In genomic region chr1:234570336-234570735, GRCh38 we compare ENCODE assay signal across 19 cellular contexts.
"Had no signal": no experiment of that assay in that cellular context is flagged by ENCODE, and none has a peak within 500 bp of the region (broad histone marks: within the 10 kb centered on the region; RNA-seq: fewer than 3 reads in every experiment).

No MANE protein-coding gene starts in this region.

- H3K27ac ChIP-seq: brain microvascular endothelial cell, colonic mucosa, foreskin keratinocyte, left lung, psoas muscle, right lobe of liver, suprapubic skin, transverse colon, vagina had no signal

- H3K27me3 Mint-ChIP-seq: activated T-cell treated with anti-CD3 and anti-CD28 coated beads, Interleukin-2, amount 50 U/mL, for 24 hours; stimulated activated naive CD8-positive, alpha-beta T cell treated with anti-CD3 and anti-CD28 coated beads, Interleukin-15, amount 100 ng/mL, for 72 hours had no signal

- H3K9me3 Mint-ChIP-seq: stimulated activated naive CD8-positive, alpha-beta T cell treated with anti-CD3 and anti-CD28 coated beads, Interleukin-15, amount 100 ng/mL, for 72 hours had no signal

- H3K4me3 Mint-ChIP-seq: activated T-cell treated with anti-CD3 and anti-CD28 coated beads, Interleukin-2, amount 50 U/mL, for 24 hours; endodermal cell; stimulated activated naive CD8-positive, alpha-beta T cell treated with anti-CD3 and anti-CD28 coated beads, Interleukin-15, amount 100 ng/mL, for 72 hours had no signal

- H3K27me3 ChIP-seq: brain microvascular endothelial cell, colonic mucosa, foreskin keratinocyte, left lung, right lobe of liver, suprapubic skin, transverse colon, vagina had no signal

- H3K4me1 Mint-ChIP-seq: endodermal cell; stimulated activated naive CD8-positive, alpha-beta T cell treated with anti-CD3 and anti-CD28 coated beads, Interleukin-15, amount 100 ng/mL, for 72 hours had no signal

- H3K4me3 ChIP-seq: colonic mucosa, left lung, psoas muscle, right lobe of liver, suprapubic skin, transverse colon, vagina had no signal

- DNase-seq: activated CD4-positive, alpha-beta T cell treated with anti-CD3 and anti-CD28 coated beads, Interleukin-2, amount 50 U/mL, for 4 hours; activated naive CD4-positive, alpha-beta T cell treated with anti-CD3 and anti-CD28 coated beads, Interleukin-2, amount 50 U/mL, for 16 hours; activated T-cell treated with anti-CD3 and anti-CD28 coated beads, Interleukin-2, amount 50 U/mL, for 24 hours; aorta; brain microvascular endothelial cell; central memory CD4-positive, alpha-beta T cell; colonic mucosa; foreskin keratinocyte; kidney; left lung; psoas muscle; right lobe of liver; small intestine; stimulated activated CD4-positive, alpha-beta T cell treated with anti-CD3 and anti-CD28 coated beads, Interleukin-4, amount 100 ng/mL, for 1 hour; stimulated activated naive CD8-positive, alpha-beta T cell treated with anti-CD3 and anti-CD28 coated beads, Interleukin-15, amount 100 ng/mL, for 72 hours; transverse colon had no signal

- H3K4me1 ChIP-seq: colonic mucosa had no signal

- H3K9me3 ChIP-seq: colonic mucosa, left lung, psoas muscle, right lobe of liver, suprapubic skin, transverse colon, vagina had no signal

- H3K27ac Mint-ChIP-seq: activated T-cell treated with anti-CD3 and anti-CD28 coated beads, Interleukin-2, amount 50 U/mL, for 24 hours; endodermal cell; stimulated activated naive CD8-positive, alpha-beta T cell treated with anti-CD3 and anti-CD28 coated beads, Interleukin-15, amount 100 ng/mL, for 72 hours had no signal

- ATAC-seq: foreskin keratinocyte; left lung; psoas muscle; right lobe of liver; stimulated activated naive CD8-positive, alpha-beta T cell treated with anti-CD3 and anti-CD28 coated beads, Interleukin-15, amount 100 ng/mL, for 72 hours had no signal
